Comparison of ENCODE assay signal across 9 cellular contexts in genomic region chr19:43638991-43639494, GRCh38. TPM values are rescaled to one million over a fixed set of nuclear protein-coding genes. Genes with fewer than 3 reads are reported as not detected.
DNase-seq lines count a peak whose midpoint lies in the region; ATAC-seq and TF ChIP-seq lines count a peak whose summit lies in the region.
"Had no signal": no experiment of that assay in that cellular context is flagged by ENCODE, and none has a peak within 500 bp of the region (broad histone marks: within the 10 kb centered on the region; RNA-seq: fewer than 3 reads in every experiment).

No MANE protein-coding gene starts in this region.

- no peak overlapping the region for H4K91ac ChIP-seq in mesenchymal stem cell (ENCODE audit: low read length)

- H3K27me3 ChIP-seq in mesenchymal stem cell (ENCODE audit: control insufficient read depth in 1 of 2, insufficient read depth in 1 of 2, low read length in 2 of 2): peaks cover 0 to 36% of the 10 kb centered on the region in 2 experiments

- H3K4me3 ChIP-seq in mesenchymal stem cell (ENCODE audit: insufficient read depth in 1 of 2, low read depth in 1 of 2, low read length in 2 of 2): peak overlapping the region in 1 of 2 experiments; percentile 69

- peak overlapping the region; percentile 81 for H3K4me2 ChIP-seq in mesenchymal stem cell (ENCODE audit: low read length, poor library complexity, severe bottlenecking)

- WGBS in mesenchymal stem cell: 17% methylated on average over 9 of the region's 15 CpGs

- peak overlapping the region in 1 of 2 experiments; percentile 20 for H3K23ac ChIP-seq in mesenchymal stem cell (ENCODE audit: low read length in 2 of 2)

- H2AK5ac ChIP-seq in mesenchymal stem cell (ENCODE audit: low read length, severe bottlenecking): no peak overlapping the region

- no peak overlapping the region for H2BK5ac ChIP-seq in mesenchymal stem cell (ENCODE audit: low read depth, low read length, poor library complexity, severe bottlenecking)

- intact Hi-C loops in MCF 10A (cut with micrococcal nuclease): no loop called here

- BruUV-seq in MCF 10A (replicated peaks; lab: Mats Ljungman, UMichigan): no TSS peak

- H3K27ac ChIP-seq in mesenchymal stem cell (ENCODE audit: low read length, poor library complexity, severe bottlenecking): no peak overlapping the region

- peak overlapping the region; percentile 81 for H3K4me3 Mint-ChIP-seq in activated naive CD4-positive, alpha-beta T cell treated with anti-CD3 and anti-CD28 coated beads, Interleukin-2, amount 10 ng/mL, durations not matched to agents 7 days and 5 days
- peak overlapping the region; percentile 84 for H3K4me3 Mint-ChIP-seq in MCF 10A (ENCODE audit: unreplicated experiment)
- H3K4me3 Mint-ChIP-seq in type B pancreatic cell: peak overlapping the region; percentile 96

- H3K36me3 ChIP-seq in mesenchymal stem cell (ENCODE audit: control insufficient read depth in 1 of 2, insufficient read depth in 2 of 2, low read depth in 1 of 2, low read length in 2 of 2): no peaks in the 10 kb centered on the region

- H3K27me3 Mint-ChIP-seq in activated naive CD4-positive, alpha-beta T cell treated with anti-CD3 and anti-CD28 coated beads, Interleukin-2, amount 10 ng/mL, durations not matched to agents 7 days and 5 days: peaks cover 76% of the 10 kb centered on the region
- peaks cover 36% of the 10 kb centered on the region for H3K27me3 Mint-ChIP-seq in MCF 10A (ENCODE audit: insufficient read depth, unreplicated experiment)
- H3K27me3 Mint-ChIP-seq in type B pancreatic cell: peaks cover 14% of the 10 kb centered on the region

- H3K9me3 ChIP-seq in mesenchymal stem cell (ENCODE audit: control insufficient read depth, low read length): no peaks in the 10 kb centered on the region

- peak overlapping the region; percentile 50 for H2BK120ac ChIP-seq in mesenchymal stem cell (ENCODE audit: low read depth, low read length)

- peaks cover 15% of the 10 kb centered on the region for H3K4me1 Mint-ChIP-seq in activated naive CD4-positive, alpha-beta T cell treated with anti-CD3 and anti-CD28 coated beads, Interleukin-2, amount 10 ng/mL, durations not matched to agents 7 days and 5 days
- H3K4me1 Mint-ChIP-seq in MCF 10A (ENCODE audit: insufficient read depth, unreplicated experiment): peaks cover 21% of the 10 kb centered on the region
- peaks cover 23% of the 10 kb centered on the region for H3K4me1 Mint-ChIP-seq in type B pancreatic cell (ENCODE audit: unreplicated experiment)

- no peaks in the 10 kb centered on the region for H3K36me3 Mint-ChIP-seq in activated naive CD4-positive, alpha-beta T cell treated with anti-CD3 and anti-CD28 coated beads, Interleukin-2, amount 10 ng/mL, durations not matched to agents 7 days and 5 days
- H3K36me3 Mint-ChIP-seq in MCF 10A (ENCODE audit: insufficient read depth, unreplicated experiment): no peaks in the 10 kb centered on the region
- H3K36me3 Mint-ChIP-seq in type B pancreatic cell: no peaks in the 10 kb centered on the region

- H2AFZ ChIP-seq in mesenchymal stem cell (ENCODE audit: low read depth, low read length): no peak overlapping the region

- no peak overlapping the region for H2BK12ac ChIP-seq in mesenchymal stem cell (ENCODE audit: low read length in 2 of 2)

- peak overlapping the region; percentile 67 for H3K27ac Mint-ChIP-seq in activated naive CD4-positive, alpha-beta T cell treated with anti-CD3 and anti-CD28 coated beads, Interleukin-2, amount 10 ng/mL, durations not matched to agents 7 days and 5 days
- H3K27ac Mint-ChIP-seq in MCF 10A (ENCODE audit: low read depth, unreplicated experiment) (peak overlapping the region; percentile 52), type B pancreatic cell (peak overlapping the region; percentile 80)

- no peak for DNase-seq in activated naive CD4-positive, alpha-beta T cell treated with anti-CD3 and anti-CD28 coated beads, Interleukin-2, amount 10 ng/mL, durations not matched to agents 7 days and 5 days
- no peak for DNase-seq in activated naive CD4-positive, alpha-beta T cell treated with Interleukin-2 at 50 U/mL for 16 hours
- no peak for DNase-seq in MCF 10A (ENCODE audit: unreplicated experiment)
- no peak for DNase-seq in mesenchymal stem cell
- DNase-seq in type B pancreatic cell (ENCODE audit: extremely low spot score, unreplicated experiment): no peak
- no peak for DNase-seq in HuH-7.5 (ENCODE audit: low spot score)
- DNase-seq in NCI-H82 treated with DMSO at 0.1 percent for 48 hours (lab: John Stamatoyannopoulos, UW; ENCODE audit: unreplicated experiment): no peak
- DNase-seq: islet precursor cell had no signal

- no peak overlapping the region for H3K14ac ChIP-seq in mesenchymal stem cell (ENCODE audit: low read length in 2 of 2)

- no peak for ATAC-seq in HG03097 (IDR thresholded peaks at IDR 0.05; ENCODE audit: low FRiP score, unreplicated experiment)

- no peak overlapping the region for H3K9ac ChIP-seq in mesenchymal stem cell (ENCODE audit: low read length)

- H3K4ac ChIP-seq in mesenchymal stem cell (ENCODE audit: low read depth in 1 of 2, low read length in 2 of 2): no peak overlapping the region

- CTCF ChIA-PET in activated naive CD4-positive, alpha-beta T cell treated with anti-CD3 and anti-CD28 coated beads, Interleukin-2, amount 10 ng/mL, durations not matched to agents 7 days and 5 days (lab: Charles Lee): no interaction called here
- CTCF ChIA-PET in MCF 10A (lab: Yijun Ruan, JAX): no interaction called here

- peak overlapping the region; percentile 42 for H4K8ac ChIP-seq in mesenchymal stem cell (ENCODE audit: low read length)

- H3K79me1 ChIP-seq in mesenchymal stem cell (replicated peaks; ENCODE audit: low read length, poor library complexity, severe bottlenecking): peaks cover 16% of the 10 kb centered on the region

- TF ChIP-seq CTCF in MCF 10A (IDR thresholded peaks at IDR 0.05; ENCODE audit: unreplicated experiment) (no peak), type B pancreatic cell (conservative IDR thresholded peaks at IDR 0.05) (no peak)

- H3K9me3 Mint-ChIP-seq in activated naive CD4-positive, alpha-beta T cell treated with anti-CD3 and anti-CD28 coated beads, Interleukin-2, amount 10 ng/mL, durations not matched to agents 7 days and 5 days: no peaks in the 10 kb centered on the region
- H3K9me3 Mint-ChIP-seq in MCF 10A (ENCODE audit: unreplicated experiment): no peaks in the 10 kb centered on the region
- H3K9me3 Mint-ChIP-seq in type B pancreatic cell: no peaks in the 10 kb centered on the region

- no peak overlapping the region for H3K18ac ChIP-seq in mesenchymal stem cell (ENCODE audit: low read depth in 1 of 2, low read length in 2 of 2)

- POLR2A ChIA-PET in MCF 10A (lab: Yijun Ruan, JAX): no interaction called here

- H2BK15ac ChIP-seq in mesenchymal stem cell (ENCODE audit: low read depth, poor library complexity, severe bottlenecking): no peak overlapping the region

- H3K4me1 ChIP-seq in mesenchymal stem cell (ENCODE audit: control insufficient read depth, insufficient read depth, low read depth, low read length): peaks cover 37% of the 10 kb centered on the region

RNA-seq across cellular contexts. Expression of gene CADM4, which starts 0.6 kb away (rescaled TPM):
- total RNA-seq in MCF 10A (2022) (3.2 and 3.8 TPM in 2 replicates), type B pancreatic cell (ENCODE audit: low replicate concordance) (28.2 and 37.9 TPM in 2 replicates)
- 6.9 TPM for polyA plus RNA-seq in mesenchymal stem cell (2013, experiment 1 of 2)
- polyA plus RNA-seq in mesenchymal stem cell (2013, experiment 2 of 2): 6.5 TPM

RNA-seq across cellular contexts. Expression of gene ZNF428, which starts 19.6 kb away (rescaled TPM):
- total RNA-seq in MCF 10A (2022): 18.6 and 23.3 TPM in 2 replicates
- 22.9 TPM for polyA plus RNA-seq in mesenchymal stem cell (2013, experiment 1 of 2)
- polyA plus RNA-seq in mesenchymal stem cell (2013, experiment 2 of 2): 23.3 TPM
- total RNA-seq in type B pancreatic cell (ENCODE audit: low replicate concordance): 31.4 and 76.9 TPM in 2 replicates

RNA-seq across cellular contexts. Expression of gene SRRM5, which starts 27.2 kb away (rescaled TPM):
- total RNA-seq in MCF 10A (2022) (0.28 and 0.88 TPM in 2 replicates), type B pancreatic cell (ENCODE audit: low replicate concordance) (0.56 and 0.69 TPM in 2 replicates)
- 0.12 TPM for polyA plus RNA-seq in mesenchymal stem cell (2013, experiment 1 of 2)
- 0.07 TPM for polyA plus RNA-seq in mesenchymal stem cell (2013, experiment 2 of 2)

RNA-seq across cellular contexts. Expression of gene PLAUR, which starts 30.9 kb away (rescaled TPM):
- 14.0 and 32.2 TPM in 2 replicates for total RNA-seq in MCF 10A (2022)
- polyA plus RNA-seq in mesenchymal stem cell (2013, experiment 1 of 2): 83.9 TPM
- polyA plus RNA-seq in mesenchymal stem cell (2013, experiment 2 of 2): 83.9 TPM
- total RNA-seq in type B pancreatic cell (ENCODE audit: low replicate concordance): 18.7 and 32.1 TPM in 2 replicates

RNA-seq across cellular contexts. Expression of gene ZNF576, which starts 42.6 kb away (rescaled TPM):
- total RNA-seq in MCF 10A (2022): 13.2 and 18.4 TPM in 2 replicates
- 14.6 TPM for polyA plus RNA-seq in mesenchymal stem cell (2013, experiment 1 of 2)
- 14.8 TPM for polyA plus RNA-seq in mesenchymal stem cell (2013, experiment 2 of 2)
- 17.3 and 18.7 TPM in 2 replicates for total RNA-seq in type B pancreatic cell (ENCODE audit: low replicate concordance)
